ENCODE assay signal across 8 cellular contexts in the genomic region with DNA sequence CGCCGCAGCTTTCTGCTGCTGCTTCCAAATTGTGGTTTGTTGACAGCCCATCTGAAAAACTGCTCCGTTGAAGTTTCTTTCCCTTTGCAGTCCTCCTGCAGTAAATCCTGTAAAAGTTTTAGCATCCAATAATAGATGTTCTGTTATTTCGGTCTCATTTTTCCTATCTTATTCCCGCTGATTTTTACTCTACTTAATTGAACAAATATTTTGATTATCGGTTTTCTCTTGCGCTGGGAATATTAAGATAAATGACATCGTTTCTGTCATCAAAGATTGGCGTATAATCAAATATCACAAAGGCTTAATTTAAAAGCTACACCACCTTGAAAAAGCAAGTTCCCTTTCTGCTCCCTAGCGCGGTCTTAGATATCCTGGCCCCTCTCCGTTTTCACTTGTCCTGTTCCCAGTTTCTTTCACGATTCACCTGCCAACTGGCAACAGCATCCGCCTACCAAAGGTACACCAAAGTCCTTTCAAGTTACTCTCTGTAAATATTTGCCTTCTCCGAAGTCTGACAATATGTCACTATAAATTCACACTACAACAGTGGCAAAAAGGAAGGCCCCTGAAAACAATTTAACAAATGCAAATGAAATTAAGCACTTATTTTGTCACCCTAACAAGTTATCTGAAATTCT. TPM values are rescaled to one million over a fixed set of nuclear protein-coding genes. Genes with fewer than 3 reads are reported as not detected.
DNase-seq lines count a peak whose midpoint lies in the region; ATAC-seq, FAIRE-seq and TF ChIP-seq lines count a peak whose summit lies in the region.

No MANE protein-coding gene starts in this region.

- TF ChIP-seq POLR2A in endothelial cell of umbilical vein (IDR thresholded peaks at IDR 0.05; ENCODE audit: low read depth, low read length), result no peak

- no peaks in the 10 kb centered on the region for H4K20me1 ChIP-seq in endothelial cell of umbilical vein (replicated peaks; ENCODE audit: control insufficient read depth, extremely low read depth, insufficient read depth, low read length)

- POLR2A ChIA-PET in endothelial cell of umbilical vein (lab: Charles Lee), result interaction anchor here (0.5 kb wide), 1 partner anchor 83 kb away, joined by 8 read pairs; no protein-coding TSS in a partner anchor

- no peak for TF ChIP-seq CTCF in endothelial cell of umbilical vein (IDR thresholded peaks at IDR 0.05; ENCODE audit: extremely low read depth in 1 of 2, insufficient read depth in 1 of 2, low read depth in 1 of 2, low read length in 2 of 2)

- BruUV-seq in endothelial cell of umbilical vein (replicated peaks; lab: Mats Ljungman, UMichigan), result no TSS peak

- ATAC-seq in HG03354 (IDR thresholded peaks at IDR 0.05; ENCODE audit: poor library complexity, severe bottlenecking, unreplicated experiment), result no peak
- ATAC-seq in HG03342 (IDR thresholded peaks at IDR 0.05; ENCODE audit: unreplicated experiment), result no peak

- CTCF ChIA-PET in endothelial cell of umbilical vein (lab: Charles Lee), result interaction anchor here (0.8 to 1.6 kb wide), 6 partner anchors 17 to 182 kb away, joined by 3 to 4 read pairs (median 3); no protein-coding TSS in a partner anchor

- H3K4me3 ChIP-seq in endothelial cell of umbilical vein (replicated peaks in 1 of 3; ENCODE audit: insufficient read depth in 1 of 3, low read depth in 1 of 3, low read length in 3 of 3) (peak overlapping the region; percentile 41 to 85 (median 49)), neuron (ENCODE audit: low read length) (peak overlapping the region; percentile 83)

- H2AFZ ChIP-seq in endothelial cell of umbilical vein (ENCODE audit: low read depth, low read length), result peak overlapping the region; percentile 98
- peak overlapping the region; percentile 88 for H2AFZ ChIP-seq in neuron (ENCODE audit: low read depth, low read length)

- H3K27ac ChIP-seq in endothelial cell of umbilical vein (ENCODE audit: insufficient read depth, low read depth, low read length), result peak overlapping the region; percentile 47

- no peaks in the 10 kb centered on the region for H3K9me1 ChIP-seq in endothelial cell of umbilical vein (replicated peaks; ENCODE audit: control insufficient read depth, extremely low read depth, insufficient read depth, low read length)

- H3K4me2 ChIP-seq in endothelial cell of umbilical vein (ENCODE audit: insufficient read depth, low read length), result peak overlapping the region; percentile 93

- H3K36me3 ChIP-seq in endothelial cell of umbilical vein (ENCODE audit: control insufficient read depth in 2 of 2, extremely low read depth in 1 of 2, insufficient read depth in 2 of 2, low read length in 2 of 2) (no peaks in the 10 kb centered on the region), neuron (ENCODE audit: insufficient read depth, low read length) (no peaks in the 10 kb centered on the region)

- peak in 2 of 3 experiments; percentile 49 to 71 for DNase-seq in NCI-H1417 (lab: John Stamatoyannopoulos, UW)
- no peak for DNase-seq in NCI-H1417 treated with DMSO at 0.1 percent for 48 hours (lab: John Stamatoyannopoulos, UW)
- peak; percentile 51 for DNase-seq in OCI-M1 (lab: John Stamatoyannopoulos, UW)
- no peak for DNase-seq in endothelial cell of umbilical vein (ENCODE audit: low read depth, low spot score)
- no peak for DNase-seq in dedifferentiated amniotic fluid mesenchymal stem cell (ENCODE audit: extremely low spot score)

- dilution Hi-C loops in endothelial cell of umbilical vein (cut with MboI; ENCODE audit: extremely low pct_ligation_motif_present, low sequenced_read_pairs), result no loop called here

- no peaks in the 10 kb centered on the region for H3K27me3 ChIP-seq in endothelial cell of umbilical vein (ENCODE audit: control insufficient read depth in 2 of 2, insufficient read depth in 2 of 2, low read length in 2 of 2)
- no peaks in the 10 kb centered on the region for H3K27me3 ChIP-seq in neuron (ENCODE audit: insufficient read depth, low read length)

- FAIRE-seq in endothelial cell of umbilical vein (lab: Jason Lieb, UNC), result peak; percentile 24

- peak overlapping the region; percentile 83 for H3K9ac ChIP-seq in endothelial cell of umbilical vein (replicated peaks; ENCODE audit: extremely low read depth, insufficient read depth, low read length)

- H3K79me2 ChIP-seq in endothelial cell of umbilical vein (ENCODE audit: control insufficient read depth, insufficient read depth, low read length), result peaks cover 32% of the 10 kb centered on the region

- H3K9me3 ChIP-seq in endothelial cell of umbilical vein (replicated peaks; ENCODE audit: control insufficient read depth, insufficient read depth, low read length), result no peaks in the 10 kb centered on the region
- H3K9me3 ChIP-seq in neuron (ENCODE audit: low read length), result no peaks in the 10 kb centered on the region

- H3K4me1 ChIP-seq in endothelial cell of umbilical vein (ENCODE audit: control insufficient read depth, extremely low read depth, insufficient read depth, low read length) (peaks cover 19% of the 10 kb centered on the region), neuron (ENCODE audit: insufficient read depth, low read length) (peaks cover 19% of the 10 kb centered on the region)

- intact Hi-C loops in endothelial cell of umbilical vein (cut with micrococcal nuclease), result loop anchor here (2.0 to 5.0 kb wide), 3 partner anchors 37 to 115 kb away; a partner anchor contains a TSS

TF ChIP-seq in endothelial cell of umbilical vein, 7 proteins besides CTCF, POLR2A, EP300 and RAD21:
- TF ChIP-seq JUN (IDR thresholded peaks at IDR 0.05; ENCODE audit: borderline replicate concordance, insufficient read depth, insufficient read length, low read depth) (no peak), MYC (IDR thresholded peaks at IDR 0.05; ENCODE audit: low read depth, low read length) (no peak), POLR2AphosphoS5 (IDR thresholded peaks at IDR 0.05; ENCODE audit: insufficient read depth, low read depth, low read length) (no peak), FOS (IDR thresholded peaks at IDR 0.05; ENCODE audit: borderline replicate concordance, insufficient read depth, low read length) (no peak), GATA2 (IDR thresholded peaks at IDR 0.05; ENCODE audit: insufficient read depth, insufficient read length, low read depth, low read length) (no peak)
- TF ChIP-seq, protein P1, sequence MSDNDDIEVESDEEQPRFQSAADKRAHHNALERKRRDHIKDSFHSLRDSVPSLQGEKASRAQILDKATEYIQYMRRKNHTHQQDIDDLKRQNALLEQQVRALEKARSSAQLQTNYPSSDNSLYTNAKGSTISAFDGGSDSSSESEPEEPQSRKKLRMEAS (IDR thresholded peaks at IDR 0.05; ENCODE audit: insufficient read depth, insufficient read length), result no peak
TF ChIP-seq in endothelial cell of umbilical vein: peak in this region for 0.

RNA-seq across cellular contexts. Expression of a gene that starts 1.0 kb away (rescaled TPM):
- 32.6 and 33.4 TPM in 2 replicates for total RNA-seq in endothelial cell of umbilical vein
- polyA plus RNA-seq in endothelial cell of umbilical vein, result 6.7 and 7.6 TPM in 2 replicates
- 8.1 and 8.3 TPM in 2 replicates for polyA plus RNA-seq in endothelial cell of umbilical vein (2011; cell fraction: cytosol; rRNA removed)
- polyA plus RNA-seq in endothelial cell of umbilical vein (2011; cell fraction: nucleus; rRNA removed), result 15.6 and 20.4 TPM in 2 replicates
- polyA plus RNA-seq in endothelial cell of umbilical vein (2012), result 15.9 and 22.0 TPM in 2 replicates
- polyA minus RNA-seq in endothelial cell of umbilical vein, result 33.3 and 34.2 TPM in 2 replicates
- 15.2 TPM for polyA minus RNA-seq in endothelial cell of umbilical vein (2011; cell fraction: cytosol; rRNA and poly(A)+ RNA removed)
- polyA minus RNA-seq in endothelial cell of umbilical vein (2011; cell fraction: nucleus; rRNA and poly(A)+ RNA removed), result 27.1 and 32.7 TPM in 2 replicates

Comparison
In these comparisons a context has a peak if more than half of its experiments do, and no peak if none do; other contexts are left out.
1. DNase-seq: peak in NCI-H1417 (2 of 3) and OCI-M1 (single experiment); none in NCI-H1417 treated with DMSO at 0.1 percent for 48 hours (single experiment), endothelial cell of umbilical vein (single experiment) and dedifferentiated amniotic fluid mesenchymal stem cell (single experiment).